In the genomic region with DNA sequence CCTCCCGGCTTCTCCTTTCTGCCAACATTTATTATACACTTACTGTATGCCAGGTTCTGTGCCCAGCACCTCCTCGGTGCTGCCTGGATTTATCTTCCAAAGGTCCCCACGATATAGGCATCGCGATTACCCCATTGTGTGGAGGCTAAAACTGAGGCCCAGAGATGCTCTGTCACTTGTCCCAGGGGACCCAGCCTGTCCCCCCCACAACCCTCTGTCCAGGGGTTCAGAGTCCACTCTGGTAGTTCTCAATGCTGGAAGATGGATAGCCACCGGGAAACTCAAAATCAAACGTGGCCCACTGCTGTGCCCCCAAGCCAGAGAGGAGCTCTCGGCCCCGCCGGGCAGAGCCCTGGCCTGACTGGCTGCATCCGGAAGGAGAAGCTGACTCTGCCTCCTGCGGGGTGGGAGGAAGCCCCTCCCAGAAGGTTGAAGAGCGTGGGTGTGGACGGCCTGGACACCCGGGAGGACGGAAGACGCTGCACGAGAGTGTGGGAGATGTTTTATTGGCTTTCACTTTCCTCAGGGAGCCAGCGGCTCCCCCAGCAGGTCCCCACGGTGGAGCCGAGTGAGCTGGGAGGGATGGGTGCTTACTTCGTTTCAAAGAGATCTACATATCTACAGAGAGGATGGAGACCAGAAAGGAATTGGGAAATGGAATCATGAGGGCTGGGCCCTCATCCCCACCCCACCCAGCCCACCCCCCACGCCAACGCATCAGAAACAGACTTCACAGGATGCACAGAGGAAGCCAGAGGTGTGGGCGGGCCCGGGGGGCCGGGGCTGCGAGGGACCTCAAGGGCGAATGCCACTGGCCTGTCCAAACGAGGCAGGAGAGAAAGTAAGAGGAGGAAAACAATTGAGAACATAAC, we compare ENCODE assay signal across 19 cellular contexts. TPM values are rescaled to one million over a fixed set of nuclear protein-coding genes. Genes with fewer than 3 reads are reported as not detected.
DNase-seq lines count a peak whose midpoint lies in the region; ATAC-seq, FAIRE-seq and TF ChIP-seq lines count a peak whose summit lies in the region.
"Had no signal": no experiment of that assay in that cellular context is flagged by ENCODE, and none has a peak within 500 bp of the region (broad histone marks: within the 10 kb centered on the region; RNA-seq: fewer than 3 reads in every experiment).

No MANE protein-coding gene starts in this region.

- no peak overlapping the region for H3K4me3 ChIP-seq in astrocyte (ENCODE audit: insufficient read depth, low read depth, low read length)
- H3K4me3 ChIP-seq in spleen: peak overlapping the region in 2 of 8 donors; percentile 19 to 46
- no peak overlapping the region for H3K4me3 ChIP-seq in ascending aorta

- ATAC-seq in HG02610 (IDR thresholded peaks at IDR 0.05; ENCODE audit: unreplicated experiment): no peak

- no peaks in the 10 kb centered on the region for H3K36me3 Mint-ChIP-seq in activated CD4-positive, alpha-beta T cell treated with anti-CD3 and anti-CD28 coated beads, Interleukin-2, amount 10 ng/mL, durations not matched to agents 7 days and 5 days (ENCODE audit: low read depth)
- H3K36me3 Mint-ChIP-seq in astrocyte (ENCODE audit: low read depth, unreplicated experiment): no peaks in the 10 kb centered on the region

- peak overlapping the region; percentile 33 for H3K4me2 ChIP-seq in astrocyte (ENCODE audit: low read length)

- DNase-seq in activated CD4-positive, alpha-beta T cell treated with anti-CD3 and anti-CD28 coated beads, Interleukin-2, amount 10 ng/mL, durations not matched to agents 7 days and 5 days: no peak
- no peak for DNase-seq in activated CD4-positive, alpha-beta T cell treated with anti-CD3 and anti-CD28 coated beads, Interleukin-2, amount 50 U/mL, for 1 hour
- DNase-seq in astrocyte (ENCODE audit: low read depth): no peak
- DNase-seq in hepatic stellate cell (ENCODE audit: low spot score): peak; percentile 62
- no peak for DNase-seq in spleen
- no peak for DNase-seq in hypothalamus (lab: John Stamatoyannopoulos, UW)
- DNase-seq in ascending aorta (ENCODE audit: low spot score in 2 of 2): no peak
- DNase-seq: 8988T; activated CD4-positive, alpha-beta T cell treated with anti-CD3 and anti-CD28 coated beads, Interleukin-2, amount 50 U/mL, for 4 hours; anterior cingulate cortex; CD4-positive, alpha-beta T cell; NCI-H1048; T1000 had no signal

- CTCF ChIA-PET in activated CD4-positive, alpha-beta T cell treated with anti-CD3 and anti-CD28 coated beads, Interleukin-2, amount 10 ng/mL, durations not matched to agents 7 days and 5 days (lab: Charles Lee): no interaction called here

- no peak overlapping the region for H2AFZ ChIP-seq in astrocyte (ENCODE audit: low read depth, low read length)

- WGBS in spleen, 5 donors: 23 to 37% (median 27%) methylated on average over 28 to 30 of the region's 30 CpGs

- H3K9me3 Mint-ChIP-seq in activated CD4-positive, alpha-beta T cell treated with anti-CD3 and anti-CD28 coated beads, Interleukin-2, amount 10 ng/mL, durations not matched to agents 7 days and 5 days: no peaks in the 10 kb centered on the region
- no peaks in the 10 kb centered on the region for H3K9me3 Mint-ChIP-seq in astrocyte (ENCODE audit: unreplicated experiment)
- H3K9me3 Mint-ChIP-seq: activated T-helper 1 cell treated with anti-CD3 and anti-CD28 coated beads, Interleukin-12 subunit alpha, Interleukin-12 subunit beta, Interleukin-2, Interleukin-4 antibody, amounts not matched to agents 30 ng/mL and 10 ng/mL and 1 ng/mL, durations not matched to agents 14 hours and 24 hours and 36 hours; CD4-positive, alpha-beta T cell had no signal

- peaks cover 18% of the 10 kb centered on the region for H3K27me3 Mint-ChIP-seq in activated CD4-positive, alpha-beta T cell treated with anti-CD3 and anti-CD28 coated beads, Interleukin-2, amount 10 ng/mL, durations not matched to agents 7 days and 5 days
- H3K27me3 Mint-ChIP-seq in astrocyte (ENCODE audit: low read depth, unreplicated experiment): peaks cover 49% of the 10 kb centered on the region

- H4K20me1 ChIP-seq in astrocyte (ENCODE audit: insufficient read depth, low read length): no peaks in the 10 kb centered on the region

- H3K9me3 ChIP-seq in astrocyte (ENCODE audit: insufficient read depth, low read depth, low read length) (no peaks in the 10 kb centered on the region), spleen (no peaks in the 10 kb centered on the region), ascending aorta (no peaks in the 10 kb centered on the region)

- H3K27me3 ChIP-seq in astrocyte (ENCODE audit: insufficient read depth, low read length) (peaks cover 8% of the 10 kb centered on the region), spleen (replicated peaks in 1 of 7) (peaks cover 0 to 95% (median 9%) of the 10 kb centered on the region in 7 donors), ascending aorta (no peaks in the 10 kb centered on the region)

- H3K4me1 ChIP-seq in astrocyte (ENCODE audit: insufficient read depth, low read length) (no peaks in the 10 kb centered on the region), spleen (peaks cover 0 to 42% (median 14%) of the 10 kb centered on the region in 6 donors), ascending aorta (peaks cover 9 to 17% of the 10 kb centered on the region in 2 donors)

- H3K4me3 Mint-ChIP-seq in activated CD4-positive, alpha-beta T cell treated with anti-CD3 and anti-CD28 coated beads, Interleukin-2, amount 10 ng/mL, durations not matched to agents 7 days and 5 days: no peak overlapping the region
- no peak overlapping the region for H3K4me3 Mint-ChIP-seq in astrocyte (ENCODE audit: unreplicated experiment)
- H3K4me3 Mint-ChIP-seq: activated T-helper 1 cell treated with anti-CD3 and anti-CD28 coated beads, Interleukin-12 subunit alpha, Interleukin-12 subunit beta, Interleukin-2, Interleukin-4 antibody, amounts not matched to agents 30 ng/mL and 10 ng/mL and 1 ng/mL, durations not matched to agents 14 hours and 24 hours and 36 hours; CD4-positive, alpha-beta T cell had no signal

- no peak for FAIRE-seq in astrocyte (lab: Jason Lieb, UNC)
- FAIRE-seq: GM12891 had no signal

- TF ChIP-seq POLR2A in spleen (IDR thresholded peaks at IDR 0.05): no peak

- H3K4me1 Mint-ChIP-seq in activated CD4-positive, alpha-beta T cell treated with anti-CD3 and anti-CD28 coated beads, Interleukin-2, amount 10 ng/mL, durations not matched to agents 7 days and 5 days: peaks cover 1% of the 10 kb centered on the region
- H3K4me1 Mint-ChIP-seq in astrocyte (ENCODE audit: low read depth, unreplicated experiment): peaks cover 2% of the 10 kb centered on the region

- H3K9ac ChIP-seq in astrocyte (ENCODE audit: low read length): no peak overlapping the region

- H3K27ac Mint-ChIP-seq in activated CD4-positive, alpha-beta T cell treated with anti-CD3 and anti-CD28 coated beads, Interleukin-2, amount 10 ng/mL, durations not matched to agents 7 days and 5 days: peak overlapping the region; percentile 25
- no peak overlapping the region for H3K27ac Mint-ChIP-seq in astrocyte (ENCODE audit: unreplicated experiment)
- H3K27ac Mint-ChIP-seq: activated T-helper 1 cell treated with anti-CD3 and anti-CD28 coated beads, Interleukin-12 subunit alpha, Interleukin-12 subunit beta, Interleukin-2, Interleukin-4 antibody, amounts not matched to agents 30 ng/mL and 10 ng/mL and 1 ng/mL, durations not matched to agents 14 hours and 24 hours and 36 hours; CD4-positive, alpha-beta T cell had no signal

- H3K27ac ChIP-seq in astrocyte (ENCODE audit: low read depth, low read length): no peak overlapping the region
- H3K27ac ChIP-seq in spleen: peak overlapping the region in 6 of 8 donors; percentile 21 to 66 (median 60)
- H3K27ac ChIP-seq in ascending aorta: no peak overlapping the region

- no peaks in the 10 kb centered on the region for H3K79me2 ChIP-seq in astrocyte (ENCODE audit: insufficient read depth, low read length)

- H3K36me3 ChIP-seq in astrocyte (ENCODE audit: insufficient read depth, low read length): no peaks in the 10 kb centered on the region
- no peaks in the 10 kb centered on the region for H3K36me3 ChIP-seq in spleen
- no peaks in the 10 kb centered on the region for H3K36me3 ChIP-seq in ascending aorta

- POLR2A ChIA-PET in activated CD4-positive, alpha-beta T cell treated with anti-CD3 and anti-CD28 coated beads, Interleukin-2, amount 10 ng/mL, durations not matched to agents 7 days and 5 days (lab: Charles Lee): no interaction called here

- intact Hi-C loops in spleen (cut with DNase I; ENCODE audit: low total_unique reads) (no loop called here), ascending aorta (cut with DNase I) (no loop called here)

- no peak for TF ChIP-seq CTCF in astrocyte (IDR thresholded peaks at IDR 0.05; ENCODE audit: insufficient read depth, low read depth, low read length)
- TF ChIP-seq CTCF in spleen (IDR thresholded peaks at IDR 0.05 in 8 of 11, conservative IDR thresholded peaks at IDR 0.05 in 3 of 11): no peak
- TF ChIP-seq CTCF in ascending aorta (IDR thresholded peaks at IDR 0.05): no peak

RNA-seq across cellular contexts. Expression of gene FAM163B, which starts 32.4 kb away (rescaled TPM):
- total RNA-seq in activated CD4-positive, alpha-beta T cell treated with anti-CD3 and anti-CD28 coated beads, Interleukin-2, amount 10 ng/mL, durations not matched to agents 7 days and 5 days: not detected
- total RNA-seq in astrocyte (not detected in 2 replicates), spleen (1 to 10 TPM in 1 of 7 donors, under 1 TPM in 1, not detected in 5; 0.52 to 1.0 TPM), ascending aorta (not detected)
- under 1 TPM in 1 of 3 donors, not detected in 2; 0.11 TPM for polyA plus RNA-seq in spleen
- total RNA-seq: activated T-helper 1 cell treated with anti-CD3 and anti-CD28 coated beads, Interleukin-12 subunit alpha, Interleukin-12 subunit beta, Interleukin-2, Interleukin-4 antibody, amounts not matched to agents 30 ng/mL and 10 ng/mL and 1 ng/mL, durations not matched to agents 14 hours and 24 hours and 36 hours; CD4-positive, alpha-beta T cell; lung microvascular endothelial cell; osteocyte; SK-MEL-5 had no signal

RNA-seq across cellular contexts. Expression of gene ADAMTSL2, which starts 42.3 kb away (rescaled TPM):
- not detected for total RNA-seq in activated CD4-positive, alpha-beta T cell treated with anti-CD3 and anti-CD28 coated beads, Interleukin-2, amount 10 ng/mL, durations not matched to agents 7 days and 5 days
- total RNA-seq in astrocyte: 0.52 and 0.58 TPM in 2 replicates
- total RNA-seq in spleen: 10 to 100 TPM in 1 of 7 donors, 1 to 10 TPM in 6; 1.6 to 10.1 (median 4.1) TPM
- 10 to 100 TPM in 1 of 3 donors, 1 to 10 TPM in 2; 3.0 to 11.7 (median 4.5) TPM for polyA plus RNA-seq in spleen
- total RNA-seq in ascending aorta: 3.4 TPM
- total RNA-seq: activated T-helper 1 cell treated with anti-CD3 and anti-CD28 coated beads, Interleukin-12 subunit alpha, Interleukin-12 subunit beta, Interleukin-2, Interleukin-4 antibody, amounts not matched to agents 30 ng/mL and 10 ng/mL and 1 ng/mL, durations not matched to agents 14 hours and 24 hours and 36 hours had no signal

RNA-seq across cellular contexts. Expression of gene MYMK, which starts 52.1 kb away (rescaled TPM):
- not detected for total RNA-seq in activated CD4-positive, alpha-beta T cell treated with anti-CD3 and anti-CD28 coated beads, Interleukin-2, amount 10 ng/mL, durations not matched to agents 7 days and 5 days
- not detected in 2 replicates for total RNA-seq in astrocyte
- total RNA-seq in spleen: not detected
- not detected for polyA plus RNA-seq in spleen
- not detected for total RNA-seq in ascending aorta
- total RNA-seq: activated T-helper 1 cell treated with anti-CD3 and anti-CD28 coated beads, Interleukin-12 subunit alpha, Interleukin-12 subunit beta, Interleukin-2, Interleukin-4 antibody, amounts not matched to agents 30 ng/mL and 10 ng/mL and 1 ng/mL, durations not matched to agents 14 hours and 24 hours and 36 hours; CD4-positive, alpha-beta T cell; lung microvascular endothelial cell; osteocyte; SK-MEL-5 had no signal

RNA-seq across cellular contexts. Expression of gene DBH, which starts 59.3 kb away (rescaled TPM):
- total RNA-seq in activated CD4-positive, alpha-beta T cell treated with anti-CD3 and anti-CD28 coated beads, Interleukin-2, amount 10 ng/mL, durations not matched to agents 7 days and 5 days: not detected
- total RNA-seq in astrocyte (not detected in 2 replicates), spleen (1 to 10 TPM in 1 of 7 donors, under 1 TPM in 4, not detected in 2; 0.27 to 1.2 (median 0.57) TPM), ascending aorta (not detected)
- under 1 TPM; 0.03 to 0.26 (median 0.16) TPM for polyA plus RNA-seq in spleen
- total RNA-seq: activated T-helper 1 cell treated with anti-CD3 and anti-CD28 coated beads, Interleukin-12 subunit alpha, Interleukin-12 subunit beta, Interleukin-2, Interleukin-4 antibody, amounts not matched to agents 30 ng/mL and 10 ng/mL and 1 ng/mL, durations not matched to agents 14 hours and 24 hours and 36 hours; lung microvascular endothelial cell; osteocyte; SK-MEL-5 had no signal

Comparison
In these comparisons a context has a peak if more than half of its experiments do, and no peak if none do; other contexts are left out.
1. H3K27ac ChIP-seq: peak in spleen (6 of 8); none in astrocyte (single experiment) and ascending aorta (0 of 2).